Comparison of ENCODE assay signal across 1 cellular context in the genomic region with DNA sequence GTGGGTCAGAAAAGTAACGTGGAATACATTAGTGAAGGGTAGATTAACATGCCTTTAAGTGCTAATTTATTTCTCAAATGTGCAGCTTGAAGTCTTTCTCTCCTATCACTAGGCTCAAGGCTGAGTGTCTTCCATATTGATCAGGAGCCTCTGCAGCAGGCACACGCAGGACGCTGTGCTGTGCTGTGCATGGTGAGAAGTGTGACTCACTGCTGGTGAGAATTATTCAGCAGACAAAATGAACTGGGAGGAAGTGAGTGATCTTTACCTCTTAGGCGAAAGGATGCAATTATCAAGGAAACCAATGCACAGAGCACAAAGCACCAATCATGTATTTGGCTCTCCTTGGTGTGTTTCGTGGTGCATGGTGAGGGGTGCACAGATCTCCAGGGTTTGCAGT.
TF ChIP-seq lines count a peak whose summit lies in the region.

No MANE protein-coding gene starts in this region.

TF ChIP-seq in H1, 55 proteins besides CTCF, POLR2A, EP300 and RAD21 (continued from another document):
- TF ChIP-seq, protein P1, sequence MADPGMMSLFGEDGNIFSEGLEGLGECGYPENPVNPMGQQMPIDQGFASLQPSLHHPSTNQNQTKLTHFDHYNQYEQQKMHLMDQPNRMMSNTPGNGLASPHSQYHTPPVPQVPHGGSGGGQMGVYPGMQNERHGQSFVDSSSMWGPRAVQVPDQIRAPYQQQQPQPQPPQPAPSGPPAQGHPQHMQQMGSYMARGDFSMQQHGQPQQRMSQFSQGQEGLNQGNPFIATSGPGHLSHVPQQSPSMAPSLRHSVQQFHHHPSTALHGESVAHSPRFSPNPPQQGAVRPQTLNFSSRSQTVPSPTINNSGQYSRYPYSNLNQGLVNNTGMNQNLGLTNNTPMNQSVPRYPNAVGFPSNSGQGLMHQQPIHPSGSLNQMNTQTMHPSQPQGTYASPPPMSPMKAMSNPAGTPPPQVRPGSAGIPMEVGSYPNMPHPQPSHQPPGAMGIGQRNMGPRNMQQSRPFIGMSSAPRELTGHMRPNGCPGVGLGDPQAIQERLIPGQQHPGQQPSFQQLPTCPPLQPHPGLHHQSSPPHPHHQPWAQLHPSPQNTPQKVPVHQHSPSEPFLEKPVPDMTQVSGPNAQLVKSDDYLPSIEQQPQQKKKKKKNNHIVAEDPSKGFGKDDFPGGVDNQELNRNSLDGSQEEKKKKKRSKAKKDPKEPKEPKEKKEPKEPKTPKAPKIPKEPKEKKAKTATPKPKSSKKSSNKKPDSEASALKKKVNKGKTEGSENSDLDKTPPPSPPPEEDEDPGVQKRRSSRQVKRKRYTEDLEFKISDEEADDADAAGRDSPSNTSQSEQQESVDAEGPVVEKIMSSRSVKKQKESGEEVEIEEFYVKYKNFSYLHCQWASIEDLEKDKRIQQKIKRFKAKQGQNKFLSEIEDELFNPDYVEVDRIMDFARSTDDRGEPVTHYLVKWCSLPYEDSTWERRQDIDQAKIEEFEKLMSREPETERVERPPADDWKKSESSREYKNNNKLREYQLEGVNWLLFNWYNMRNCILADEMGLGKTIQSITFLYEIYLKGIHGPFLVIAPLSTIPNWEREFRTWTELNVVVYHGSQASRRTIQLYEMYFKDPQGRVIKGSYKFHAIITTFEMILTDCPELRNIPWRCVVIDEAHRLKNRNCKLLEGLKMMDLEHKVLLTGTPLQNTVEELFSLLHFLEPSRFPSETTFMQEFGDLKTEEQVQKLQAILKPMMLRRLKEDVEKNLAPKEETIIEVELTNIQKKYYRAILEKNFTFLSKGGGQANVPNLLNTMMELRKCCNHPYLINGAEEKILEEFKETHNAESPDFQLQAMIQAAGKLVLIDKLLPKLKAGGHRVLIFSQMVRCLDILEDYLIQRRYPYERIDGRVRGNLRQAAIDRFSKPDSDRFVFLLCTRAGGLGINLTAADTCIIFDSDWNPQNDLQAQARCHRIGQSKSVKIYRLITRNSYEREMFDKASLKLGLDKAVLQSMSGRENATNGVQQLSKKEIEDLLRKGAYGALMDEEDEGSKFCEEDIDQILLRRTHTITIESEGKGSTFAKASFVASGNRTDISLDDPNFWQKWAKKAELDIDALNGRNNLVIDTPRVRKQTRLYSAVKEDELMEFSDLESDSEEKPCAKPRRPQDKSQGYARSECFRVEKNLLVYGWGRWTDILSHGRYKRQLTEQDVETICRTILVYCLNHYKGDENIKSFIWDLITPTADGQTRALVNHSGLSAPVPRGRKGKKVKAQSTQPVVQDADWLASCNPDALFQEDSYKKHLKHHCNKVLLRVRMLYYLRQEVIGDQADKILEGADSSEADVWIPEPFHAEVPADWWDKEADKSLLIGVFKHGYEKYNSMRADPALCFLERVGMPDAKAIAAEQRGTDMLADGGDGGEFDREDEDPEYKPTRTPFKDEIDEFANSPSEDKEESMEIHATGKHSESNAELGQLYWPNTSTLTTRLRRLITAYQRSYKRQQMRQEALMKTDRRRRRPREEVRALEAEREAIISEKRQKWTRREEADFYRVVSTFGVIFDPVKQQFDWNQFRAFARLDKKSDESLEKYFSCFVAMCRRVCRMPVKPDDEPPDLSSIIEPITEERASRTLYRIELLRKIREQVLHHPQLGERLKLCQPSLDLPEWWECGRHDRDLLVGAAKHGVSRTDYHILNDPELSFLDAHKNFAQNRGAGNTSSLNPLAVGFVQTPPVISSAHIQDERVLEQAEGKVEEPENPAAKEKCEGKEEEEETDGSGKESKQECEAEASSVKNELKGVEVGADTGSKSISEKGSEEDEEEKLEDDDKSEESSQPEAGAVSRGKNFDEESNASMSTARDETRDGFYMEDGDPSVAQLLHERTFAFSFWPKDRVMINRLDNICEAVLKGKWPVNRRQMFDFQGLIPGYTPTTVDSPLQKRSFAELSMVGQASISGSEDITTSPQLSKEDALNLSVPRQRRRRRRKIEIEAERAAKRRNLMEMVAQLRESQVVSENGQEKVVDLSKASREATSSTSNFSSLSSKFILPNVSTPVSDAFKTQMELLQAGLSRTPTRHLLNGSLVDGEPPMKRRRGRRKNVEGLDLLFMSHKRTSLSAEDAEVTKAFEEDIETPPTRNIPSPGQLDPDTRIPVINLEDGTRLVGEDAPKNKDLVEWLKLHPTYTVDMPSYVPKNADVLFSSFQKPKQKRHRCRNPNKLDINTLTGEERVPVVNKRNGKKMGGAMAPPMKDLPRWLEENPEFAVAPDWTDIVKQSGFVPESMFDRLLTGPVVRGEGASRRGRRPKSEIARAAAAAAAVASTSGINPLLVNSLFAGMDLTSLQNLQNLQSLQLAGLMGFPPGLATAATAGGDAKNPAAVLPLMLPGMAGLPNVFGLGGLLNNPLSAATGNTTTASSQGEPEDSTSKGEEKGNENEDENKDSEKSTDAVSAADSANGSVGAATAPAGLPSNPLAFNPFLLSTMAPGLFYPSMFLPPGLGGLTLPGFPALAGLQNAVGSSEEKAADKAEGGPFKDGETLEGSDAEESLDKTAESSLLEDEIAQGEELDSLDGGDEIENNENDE (IDR thresholded peaks at IDR 0.05; ENCODE audit: insufficient replicate concordance, low read length) = no peak
- TF ChIP-seq SP4 (IDR thresholded peaks at IDR 0.05; ENCODE audit: low read length) (no peak), TAF1 (IDR thresholded peaks at IDR 0.05; ENCODE audit: low read depth, low read length) (no peak), CTBP2 (IDR thresholded peaks at IDR 0.05; ENCODE audit: borderline replicate concordance, insufficient read depth, insufficient read length, low read length) (no peak)
